18 cellular contexts compared by ENCODE assay signal in genomic region chr1:195580988-195581387, GRCh38.
DNase-seq lines count a peak whose midpoint lies in the region; ATAC-seq and TF ChIP-seq lines count a peak whose summit lies in the region.
"Had no signal": no experiment of that assay in that cellular context is flagged by ENCODE, and none has a peak within 500 bp of the region (broad histone marks: within the 10 kb centered on the region; RNA-seq: fewer than 3 reads in every experiment).

No MANE protein-coding gene starts in this region.

- CTCF ChIA-PET in activated CD8-positive, alpha-beta T cell treated with anti-CD3 and anti-CD28 coated beads, Interleukin-2, amount 10 ng/mL, durations not matched to agents 7 days and 5 days (lab: Charles Lee): no interaction called here

- no peak overlapping the region for H3K27ac Mint-ChIP-seq in activated CD8-positive, alpha-beta T cell treated with anti-CD3 and anti-CD28 coated beads, Interleukin-2, amount 10 ng/mL, durations not matched to agents 7 days and 5 days
- H3K27ac Mint-ChIP-seq: nephron had no signal

- no peaks in the 10 kb centered on the region for H3K4me1 Mint-ChIP-seq in activated CD8-positive, alpha-beta T cell treated with anti-CD3 and anti-CD28 coated beads, Interleukin-2, amount 10 ng/mL, durations not matched to agents 7 days and 5 days (ENCODE audit: low read depth)
- H3K4me1 Mint-ChIP-seq: nephron had no signal

- H3K36me3 ChIP-seq in mucosa of descending colon (ENCODE audit: low read depth): no peaks in the 10 kb centered on the region
- H3K36me3 ChIP-seq: BLaER1 treated with 17β-estradiol and CSF1 and Interleukin-3, amounts not matched to agents 10 nM and 100 nM had no signal

- ATAC-seq in HG03060 (IDR thresholded peaks at IDR 0.05; ENCODE audit: low read depth, unreplicated experiment): peak; percentile 63
- ATAC-seq in GM21360 (IDR thresholded peaks at IDR 0.05; ENCODE audit: unreplicated experiment): no peak
- no peak for ATAC-seq in activated CD8-positive, alpha-beta T cell treated with anti-CD3 and anti-CD28 coated beads, Interleukin-2, amount 10 ng/mL, durations not matched to agents 7 days and 5 days
- no peak for ATAC-seq in mucosa of descending colon
- ATAC-seq: stimulated activated naive CD8-positive, alpha-beta T cell treated with anti-CD3 and anti-CD28 coated beads, Interleukin-15, Interleukin-2, amounts not matched to agents 100 U/mL and 50 U/mL, for 24 hours had no signal

- no peak overlapping the region for H3K4me3 ChIP-seq in mucosa of descending colon
- H3K4me3 ChIP-seq: BLaER1 treated with 17β-estradiol and CSF1 and Interleukin-3, amounts not matched to agents 10 nM and 100 nM had no signal

- intact Hi-C loops in mucosa of descending colon (cut with DNase I, micrococcal nuclease): no loop called here

- TF ChIP-seq CTCF in mucosa of descending colon (IDR thresholded peaks at IDR 0.05): no peak

- H3K4me3 Mint-ChIP-seq in activated CD8-positive, alpha-beta T cell treated with anti-CD3 and anti-CD28 coated beads, Interleukin-2, amount 10 ng/mL, durations not matched to agents 7 days and 5 days: no peak overlapping the region
- H3K4me3 Mint-ChIP-seq: nephron had no signal

- no peaks in the 10 kb centered on the region for H3K4me1 ChIP-seq in mucosa of descending colon (ENCODE audit: low read depth)
- H3K4me1 ChIP-seq: BLaER1 treated with 17β-estradiol and CSF1 and Interleukin-3, amounts not matched to agents 10 nM and 100 nM had no signal

- no peaks in the 10 kb centered on the region for H3K27me3 Mint-ChIP-seq in activated CD8-positive, alpha-beta T cell treated with anti-CD3 and anti-CD28 coated beads, Interleukin-2, amount 10 ng/mL, durations not matched to agents 7 days and 5 days (ENCODE audit: low read depth)

- no peaks in the 10 kb centered on the region for H3K36me3 Mint-ChIP-seq in activated CD8-positive, alpha-beta T cell treated with anti-CD3 and anti-CD28 coated beads, Interleukin-2, amount 10 ng/mL, durations not matched to agents 7 days and 5 days (ENCODE audit: low read depth)

- H3K9me3 ChIP-seq in mucosa of descending colon: no peaks in the 10 kb centered on the region
- H3K9me3 ChIP-seq: BLaER1 treated with 17β-estradiol and CSF1 and Interleukin-3, amounts not matched to agents 10 nM and 100 nM had no signal

- POLR2A ChIA-PET in activated CD8-positive, alpha-beta T cell treated with anti-CD3 and anti-CD28 coated beads, Interleukin-2, amount 10 ng/mL, durations not matched to agents 7 days and 5 days (lab: Charles Lee): no interaction called here

- H3K9me3 Mint-ChIP-seq in activated CD8-positive, alpha-beta T cell treated with anti-CD3 and anti-CD28 coated beads, Interleukin-2, amount 10 ng/mL, durations not matched to agents 7 days and 5 days (ENCODE audit: insufficient read depth): peaks cover 4% of the 10 kb centered on the region

- peak; percentile 29 for DNase-seq in ELR (ENCODE audit: low read depth)
- DNase-seq in RPMI8226: peak; percentile 8
- DNase-seq in iris pigment epithelial cell (ENCODE audit: low read depth): peak; percentile 9
- no peak for DNase-seq in NCI-H526 treated with DMSO at 0.1 percent for 48 hours (lab: John Stamatoyannopoulos, UW)
- DNase-seq in activated CD8-positive, alpha-beta T cell treated with anti-CD3 and anti-CD28 coated beads, Interleukin-2, amount 10 ng/mL, durations not matched to agents 7 days and 5 days: no peak
- DNase-seq in mucosa of descending colon: no peak
- DNase-seq: activated CD4-positive, CD25-positive, alpha-beta regulatory T cell; activated CD8-positive, alpha-beta memory T cell treated with anti-CD3 and anti-CD28 coated beads, Interleukin-2, amount 50 U/mL, for 48 hours; EL; erythroblast; hypothalamus; NCI-H1436; NCI-H69; stimulated activated naive CD8-positive, alpha-beta T cell treated with anti-CD3 and anti-CD28 coated beads, Interleukin-15, Interleukin-2, amounts not matched to agents 100 U/mL and 50 U/mL, for 24 hours had no signal

Comparison
In these comparisons a context has a peak if more than half of its experiments do, and no peak if none do; other contexts are left out.
1. DNase-seq: peak in ELR (single experiment), RPMI8226 (single experiment) and iris pigment epithelial cell (single experiment); none in NCI-H526 treated with DMSO at 0.1 percent for 48 hours (single experiment), activated CD8-positive, alpha-beta T cell treated with anti-CD3 and anti-CD28 coated beads, Interleukin-2, amount 10 ng/mL, durations not matched to agents 7 days and 5 days (single experiment) and mucosa of descending colon (0 of 3).